ENCODE assay signal across 10 cellular contexts in genomic region chr12:65881965-65882413, GRCh38. TPM values are rescaled to one million over a fixed set of nuclear protein-coding genes. Genes with fewer than 3 reads are reported as not detected.
DNase-seq lines count a peak whose midpoint lies in the region; ATAC-seq and TF ChIP-seq lines count a peak whose summit lies in the region.
"Had no signal": no experiment of that assay in that cellular context is flagged by ENCODE, and none has a peak within 500 bp of the region (broad histone marks: within the 10 kb centered on the region; RNA-seq: fewer than 3 reads in every experiment).

No MANE protein-coding gene starts in this region.

- H3K27me3 ChIP-seq in tibial artery, result no peaks in the 10 kb centered on the region

- peaks cover 46% of the 10 kb centered on the region for H3K27me3 Mint-ChIP-seq in activated naive CD8-positive, alpha-beta T cell treated with anti-CD3 and anti-CD28 coated beads, Interleukin-2, amount 50 U/mL, for 24 hours
- peaks cover 53% of the 10 kb centered on the region for H3K27me3 Mint-ChIP-seq in activated naive CD8-positive, alpha-beta T cell treated with anti-CD3 and anti-CD28 coated beads for 36 hours

- peak; percentile 14 to 23 for TF ChIP-seq CTCF in tibial artery (IDR thresholded peaks at IDR 0.05)

- no peaks in the 10 kb centered on the region for H3K36me3 ChIP-seq in tibial artery

- no peak overlapping the region for H3K27ac Mint-ChIP-seq in activated naive CD8-positive, alpha-beta T cell treated with anti-CD3 and anti-CD28 coated beads, Interleukin-2, amount 50 U/mL, for 24 hours
- no peak overlapping the region for H3K27ac Mint-ChIP-seq in activated naive CD8-positive, alpha-beta T cell treated with anti-CD3 and anti-CD28 coated beads for 36 hours
- H3K27ac Mint-ChIP-seq: CD4-positive, CD25-positive, alpha-beta regulatory T cell had no signal

- H3K36me3 Mint-ChIP-seq in activated naive CD8-positive, alpha-beta T cell treated with anti-CD3 and anti-CD28 coated beads, Interleukin-2, amount 50 U/mL, for 24 hours (ENCODE audit: low read depth), result no peaks in the 10 kb centered on the region
- no peaks in the 10 kb centered on the region for H3K36me3 Mint-ChIP-seq in activated naive CD8-positive, alpha-beta T cell treated with anti-CD3 and anti-CD28 coated beads for 36 hours
- H3K36me3 Mint-ChIP-seq: CD4-positive, CD25-positive, alpha-beta regulatory T cell had no signal

- no peak for ATAC-seq in activated naive CD8-positive, alpha-beta T cell treated with anti-CD3 and anti-CD28 coated beads, Interleukin-2, amount 50 U/mL, for 24 hours
- no peak for ATAC-seq in GM18519 (IDR thresholded peaks at IDR 0.05; ENCODE audit: low FRiP score, unreplicated experiment)
- no peak for ATAC-seq in GM19467 (IDR thresholded peaks at IDR 0.05; ENCODE audit: unreplicated experiment)

- H3K4me1 Mint-ChIP-seq in activated naive CD8-positive, alpha-beta T cell treated with anti-CD3 and anti-CD28 coated beads, Interleukin-2, amount 50 U/mL, for 24 hours, result peaks cover 8% of the 10 kb centered on the region
- H3K4me1 Mint-ChIP-seq in activated naive CD8-positive, alpha-beta T cell treated with anti-CD3 and anti-CD28 coated beads for 36 hours, result peaks cover 9% of the 10 kb centered on the region

- H3K4me3 Mint-ChIP-seq in activated naive CD8-positive, alpha-beta T cell treated with anti-CD3 and anti-CD28 coated beads, Interleukin-2, amount 50 U/mL, for 24 hours, result no peak overlapping the region
- H3K4me3 Mint-ChIP-seq in activated naive CD8-positive, alpha-beta T cell treated with anti-CD3 and anti-CD28 coated beads for 36 hours, result no peak overlapping the region
- H3K4me3 Mint-ChIP-seq: CD4-positive, CD25-positive, alpha-beta regulatory T cell had no signal

- H3K27ac ChIP-seq in tibial artery, result peak overlapping the region in 1 of 2 donors; percentile 19

- intact Hi-C loops in tibial artery (cut with DNase I; ENCODE audit: low total_unique reads), result no loop called here

- H3K4me3 ChIP-seq in tibial artery, result peak overlapping the region; percentile 23 to 46

- no peaks in the 10 kb centered on the region for H3K9me3 Mint-ChIP-seq in activated naive CD8-positive, alpha-beta T cell treated with anti-CD3 and anti-CD28 coated beads, Interleukin-2, amount 50 U/mL, for 24 hours
- H3K9me3 Mint-ChIP-seq in activated naive CD8-positive, alpha-beta T cell treated with anti-CD3 and anti-CD28 coated beads for 36 hours, result no peaks in the 10 kb centered on the region

- H3K9me3 ChIP-seq in tibial artery, result no peaks in the 10 kb centered on the region

- DNase-seq in activated naive CD8-positive, alpha-beta T cell treated with anti-CD3 and anti-CD28 coated beads, Interleukin-2, amount 50 U/mL, for 24 hours, result peak; percentile 4
- DNase-seq in activated naive CD8-positive, alpha-beta T cell treated with anti-CD3 and anti-CD28 coated beads for 36 hours, result no peak
- DNase-seq in ecto neural progenitor cell (ENCODE audit: low spot score), result peak; percentile 72
- peak; percentile 90 for DNase-seq in mesenteric fat pad (ENCODE audit: low spot score)
- DNase-seq in tibial artery, result peak; percentile 91 to 92
- no peak for DNase-seq in HPDE6-E6E7 (ENCODE audit: extremely low spot score)
- DNase-seq: CD4-positive, CD25-positive, alpha-beta regulatory T cell had no signal

- H3K4me1 ChIP-seq in tibial artery, result peaks cover 0 to 26% (median 14%) of the 10 kb centered on the region in 4 donors

RNA-seq across cellular contexts. Expression of gene HMGA2, which starts 57.7 kb away (rescaled TPM):
- not detected for total RNA-seq in activated naive CD8-positive, alpha-beta T cell treated with anti-CD3 and anti-CD28 coated beads for 36 hours
- total RNA-seq in mesenteric fat pad, result not detected
- total RNA-seq: T-helper 1 cell treated with Interleukin-12 subunit alpha and Interleukin-12 subunit beta and Interleukin-4 antibody, amounts not matched to agents 30 ng/mL and 1 ng/mL, for 36 hours had no signal

Comparison
In these comparisons a context has a peak if more than half of its experiments do, and no peak if none do; other contexts are left out.
1. DNase-seq: peak in activated naive CD8-positive, alpha-beta T cell treated with anti-CD3 and anti-CD28 coated beads, Interleukin-2, amount 50 U/mL, for 24 hours (single experiment), ecto neural progenitor cell (single experiment), mesenteric fat pad (single experiment) and tibial artery (2 of 2); none in activated naive CD8-positive, alpha-beta T cell treated with anti-CD3 and anti-CD28 coated beads for 36 hours (single experiment) and HPDE6-E6E7 (single experiment).